Comparison of ENCODE assay signal across 8 cellular contexts in the genomic region with DNA sequence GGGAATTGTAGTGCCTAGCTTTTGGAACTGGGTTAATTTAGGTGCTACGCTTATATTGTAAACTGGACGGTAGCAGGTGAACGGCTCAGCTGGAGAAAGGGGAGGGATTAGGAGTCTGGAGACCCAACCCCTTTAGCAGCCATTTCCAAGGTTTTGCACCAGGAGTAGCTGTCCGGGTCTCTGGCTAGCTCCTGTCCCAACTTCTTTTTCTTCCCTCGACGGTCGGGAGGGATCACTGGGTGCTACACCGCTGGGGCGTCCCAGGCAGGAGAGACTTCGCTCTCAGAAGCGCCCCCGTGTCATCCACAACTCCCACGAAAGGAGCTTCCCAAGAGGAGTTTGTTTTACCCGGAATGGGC. TPM values are rescaled to one million over a fixed set of nuclear protein-coding genes. Genes with fewer than 3 reads are reported as not detected.
DNase-seq lines count a peak whose midpoint lies in the region; ATAC-seq and TF ChIP-seq lines count a peak whose summit lies in the region.

No MANE protein-coding gene starts in this region.

- H3K9me3 ChIP-seq in iPS-18a (ENCODE audit: control insufficient read depth, low read depth, low read length), result no peaks in the 10 kb centered on the region
- no peaks in the 10 kb centered on the region for H3K9me3 ChIP-seq in suprapubic skin

- ATAC-seq in HG02884 (IDR thresholded peaks at IDR 0.05; ENCODE audit: unreplicated experiment) (no peak), HG03432 (IDR thresholded peaks at IDR 0.05; ENCODE audit: unreplicated experiment) (no peak)

- H3K27me3 ChIP-seq in iPS-18a (ENCODE audit: control insufficient read depth, insufficient read depth, low read length) (peaks cover 40% of the 10 kb centered on the region), suprapubic skin (peaks cover 67% of the 10 kb centered on the region)

- peak; percentile 28 for DNase-seq in DMS 273 (lab: John Stamatoyannopoulos, UW; ENCODE audit: unreplicated experiment)
- DNase-seq in DMS 273 treated with DMSO at 0.1 percent for 48 hours (lab: John Stamatoyannopoulos, UW), result no peak
- DNase-seq in SHP77 (lab: John Stamatoyannopoulos, UW), result peak; percentile 45 to 77
- no peak for DNase-seq in suprapubic skin (ENCODE audit: low spot score in 2 of 2)
- DNase-seq in activated T-cell treated with anti-CD3 and anti-CD28 coated beads, Interleukin-2, amount 50 U/mL, for 1 hour, result no peak

- H3K27ac ChIP-seq in iPS-18a (ENCODE audit: low read length) (no peak overlapping the region), suprapubic skin (no peak overlapping the region)

- H3K4me1 ChIP-seq in iPS-18a (ENCODE audit: control insufficient read depth, low read depth, low read length), result peaks cover 17% of the 10 kb centered on the region
- H3K4me1 ChIP-seq in suprapubic skin, result peaks cover 30% of the 10 kb centered on the region

- H3K36me3 ChIP-seq in iPS-18a (ENCODE audit: control insufficient read depth, low read depth, low read length), result no peaks in the 10 kb centered on the region
- H3K36me3 ChIP-seq in suprapubic skin, result no peaks in the 10 kb centered on the region

- 2% methylated on average over 10 of the region's 14 CpGs for WGBS in suprapubic skin

- TF ChIP-seq EP300 in suprapubic skin (IDR thresholded peaks at IDR 0.05), result no peak

- TF ChIP-seq CTCF in suprapubic skin (IDR thresholded peaks at IDR 0.05), result no peak

- TF ChIP-seq POLR2A in suprapubic skin (IDR thresholded peaks at IDR 0.05), result no peak

- H3K9ac ChIP-seq in iPS-18a (ENCODE audit: low read length), result peak overlapping the region; percentile 38

- H3K4me3 ChIP-seq in iPS-18a (ENCODE audit: low read length), result peak overlapping the region; percentile 82
- H3K4me3 ChIP-seq in suprapubic skin, result peak overlapping the region; percentile 49

RNA-seq across cellular contexts. Expression of gene LINGO2, which starts 0.7 kb away (rescaled TPM):
- under 1 TPM in 2 of 4 donors, not detected in 2; 0.15 to 0.68 TPM for total RNA-seq in suprapubic skin

Comparison
In these comparisons a context has a peak if more than half of its experiments do, and no peak if none do; other contexts are left out.
1. DNase-seq: peak in DMS 273 (single experiment) and SHP77 (2 of 2); none in DMS 273 treated with DMSO at 0.1 percent for 48 hours (single experiment), suprapubic skin (0 of 2) and activated T-cell treated with anti-CD3 and anti-CD28 coated beads, Interleukin-2, amount 50 U/mL, for 1 hour (single experiment).